Comparison of ENCODE assay signal across 8 cellular contexts in genomic region chr17:35051183-35051578, GRCh38. TPM values are rescaled to one million over a fixed set of nuclear protein-coding genes. Genes with fewer than 3 reads are reported as not detected.
DNase-seq lines count a peak whose midpoint lies in the region; ATAC-seq and TF ChIP-seq lines count a peak whose summit lies in the region.

No MANE protein-coding gene starts in this region.

- no peaks in the 10 kb centered on the region for H3K36me3 ChIP-seq in skeletal muscle tissue (ENCODE audit: control insufficient read depth in 3 of 3, insufficient read depth in 3 of 3, low read length in 3 of 3)

- DNase-seq in endothelial cell (ENCODE audit: low spot score) (no peak), SW480 (ENCODE audit: low spot score) (no peak), NCI-H2171 (lab: John Stamatoyannopoulos, UW) (no peak), NCI-H2227 (lab: John Stamatoyannopoulos, UW; ENCODE audit: unreplicated experiment) (no peak)

- H3K27ac Mint-ChIP-seq in endothelial cell (ENCODE audit: unreplicated experiment): peak overlapping the region; percentile 74

- ATAC-seq in GM18508 (IDR thresholded peaks at IDR 0.05; ENCODE audit: insufficient read depth, unreplicated experiment) (peak; percentile 49), HG02571 (IDR thresholded peaks at IDR 0.05; ENCODE audit: unreplicated experiment) (peak; percentile 48)

- H3K9me3 Mint-ChIP-seq in endothelial cell (ENCODE audit: unreplicated experiment): no peaks in the 10 kb centered on the region

- no peaks in the 10 kb centered on the region for H3K27me3 ChIP-seq in skeletal muscle tissue (ENCODE audit: control insufficient read depth in 3 of 3, insufficient read depth in 3 of 3, low read length in 3 of 3)

- H3K4me3 ChIP-seq in skeletal muscle tissue (ENCODE audit: low read length in 3 of 3): peak overlapping the region in 2 of 3 donors; percentile 8 to 23

- peaks cover 21% of the 10 kb centered on the region for H3K4me1 Mint-ChIP-seq in endothelial cell (ENCODE audit: unreplicated experiment)

- no peaks in the 10 kb centered on the region for H3K9me3 ChIP-seq in skeletal muscle tissue (ENCODE audit: control insufficient read depth in 3 of 3, low read length in 3 of 3)

- peak overlapping the region; percentile 48 for H3K27ac ChIP-seq in skeletal muscle tissue (ENCODE audit: low read depth, low read length)

- no peak for TF ChIP-seq CTCF in endothelial cell (IDR thresholded peaks at IDR 0.05; ENCODE audit: unreplicated experiment)

- TF ChIP-seq POLR2A in Raji (IDR thresholded peaks at IDR 0.05; ENCODE audit: insufficient read depth, low read depth, low read length): 0 out of 2 replicates have a peak, but pooled peaks have one; percentile 14

- H3K4me1 ChIP-seq in skeletal muscle tissue (ENCODE audit: control insufficient read depth in 3 of 3, insufficient read depth in 3 of 3, low read length in 3 of 3): peaks cover 3 to 13% (median 10%) of the 10 kb centered on the region in 3 donors

- no peak overlapping the region for H3K4me3 Mint-ChIP-seq in endothelial cell (ENCODE audit: unreplicated experiment)

- H3K36me3 Mint-ChIP-seq in endothelial cell (ENCODE audit: low read depth, unreplicated experiment): no peaks in the 10 kb centered on the region

- peaks cover 3% of the 10 kb centered on the region for H3K27me3 Mint-ChIP-seq in endothelial cell (ENCODE audit: unreplicated experiment)

- H3K9ac ChIP-seq in skeletal muscle tissue (ENCODE audit: low read depth in 1 of 3, low read length in 3 of 3): no peak overlapping the region

RNA-seq across cellular contexts. Expression of gene RFFL, which starts 12.3 kb away (rescaled TPM):
- total RNA-seq in endothelial cell (ENCODE audit: unreplicated experiment) (20.6 TPM), skeletal muscle tissue (2.1 TPM)
